Comparison of ENCODE assay signal across 8 cellular contexts in genomic region chr19:12938054-12938535, GRCh38. TPM values are rescaled to one million over a fixed set of nuclear protein-coding genes. Genes with fewer than 3 reads are reported as not detected.
DNase-seq lines count a peak whose midpoint lies in the region; ATAC-seq and TF ChIP-seq lines count a peak whose summit lies in the region.

No MANE protein-coding gene starts in this region.

- peaks cover 7% of the 10 kb centered on the region for H3K36me3 Mint-ChIP-seq in IgD-negative memory B cell
- peaks cover 20% of the 10 kb centered on the region for H3K36me3 Mint-ChIP-seq in mesothelial cell of epicardium

- peak overlapping the region; percentile 47 for H2AFZ ChIP-seq in OCI-LY7 (ENCODE audit: low read length)

- peak overlapping the region; percentile 98 for H3K4me3 ChIP-seq in OCI-LY7 (ENCODE audit: low read depth, low read length, poor library complexity, severe bottlenecking)

- H3K27ac Mint-ChIP-seq in IgD-negative memory B cell: peak overlapping the region; percentile 97 to 100 (median 98)
- H3K27ac Mint-ChIP-seq in mesothelial cell of epicardium: peak overlapping the region; percentile 96

- peaks cover 23% of the 10 kb centered on the region for H4K20me1 ChIP-seq in OCI-LY7 (ENCODE audit: insufficient read depth, low read length)

- no peaks in the 10 kb centered on the region for H3K9me2 ChIP-seq in OCI-LY7 (ENCODE audit: insufficient read depth, low read length)

- peak; percentile 82 for ATAC-seq in GM21619 (IDR thresholded peaks at IDR 0.05; ENCODE audit: unreplicated experiment)

- H3K9me3 ChIP-seq in OCI-LY7 (ENCODE audit: low read length): no peaks in the 10 kb centered on the region

- POLR2A ChIA-PET in OCI-LY7 (lab: Charles Lee): interaction anchor here (0.6 to 1.2 kb wide), 3 partner anchors 10 to 60 kb away, joined by 3 to 6 read pairs (median 4); no protein-coding TSS in a partner anchor

- DNase-seq in D341Med (ENCODE audit: low spot score) (peak; percentile 94), OCI-LY7 (ENCODE audit: low spot score) (peak; percentile 100), activated T-cell treated with anti-CD3 and anti-CD28 coated beads for 4 hours (peak; percentile 98), epidermal melanocyte (ENCODE audit: insufficient read length, low spot score) (peak; percentile 99), mesothelial cell of epicardium (ENCODE audit: low spot score in 2 of 2, unreplicated experiment in 2 of 2) (peak; percentile 96 to 99)
- DNase-seq in stimulated activated CD8-positive, alpha-beta memory T cell treated with anti-CD3 and anti-CD28 coated beads, Interleukin-15, amount 100 ng/mL, for 4 hours (ENCODE audit: low read depth in 2 of 2): peak; percentile 98 to 99

- H3K4me1 Mint-ChIP-seq in IgD-negative memory B cell (peaks cover 32 to 40% (median 32%) of the 10 kb centered on the region in 3 donors), mesothelial cell of epicardium (peaks cover 37% of the 10 kb centered on the region)

- H3K79me2 ChIP-seq in OCI-LY7 (ENCODE audit: insufficient read depth, low read depth, low read length): peaks cover 47% of the 10 kb centered on the region

- H3K27ac ChIP-seq in OCI-LY7 (ENCODE audit: low read depth, low read length, poor library complexity, severe bottlenecking): peak overlapping the region; percentile 94

- CTCF ChIA-PET in OCI-LY7 (lab: Charles Lee; ENCODE audit: unreplicated experiment): no interaction called here

- H3K4me3 Mint-ChIP-seq in IgD-negative memory B cell (peak overlapping the region; percentile 94 to 100 (median 98)), mesothelial cell of epicardium (peak overlapping the region; percentile 99)

- H3K9me3 Mint-ChIP-seq in IgD-negative memory B cell: no peaks in the 10 kb centered on the region
- H3K9me3 Mint-ChIP-seq in mesothelial cell of epicardium: no peaks in the 10 kb centered on the region

- intact Hi-C loops in OCI-LY7 (cut with micrococcal nuclease; ENCODE audit: unreplicated experiment): loop anchor here (1.0 to 5.0 kb wide), 2 partner anchors 57 to 101 kb away; partner anchors contain the start of genes DNASE2 and MAST1

- TF ChIP-seq CTCF in OCI-LY7 (conservative IDR thresholded peaks at IDR 0.05; ENCODE audit: low read length): no peak
- no peak for TF ChIP-seq CTCF in mesothelial cell of epicardium (IDR thresholded peaks at IDR 0.05; ENCODE audit: unreplicated experiment)

- H3K36me3 ChIP-seq in OCI-LY7 (ENCODE audit: insufficient read depth, low read length): peaks cover 46% of the 10 kb centered on the region

- no TSS peak for BruUV-seq in OCI-LY7 (replicated peaks; lab: Mats Ljungman, UMichigan)

- peaks cover 67% of the 10 kb centered on the region for H3K4me1 ChIP-seq in OCI-LY7 (ENCODE audit: insufficient read depth, low read length, poor library complexity, severe bottlenecking)

- H3K4me2 ChIP-seq in OCI-LY7 (ENCODE audit: low read length): peak overlapping the region; percentile 93

- H3K27me3 Mint-ChIP-seq in IgD-negative memory B cell: no peaks in the 10 kb centered on the region
- H3K27me3 Mint-ChIP-seq in mesothelial cell of epicardium (ENCODE audit: low read depth): no peaks in the 10 kb centered on the region

RNA-seq across cellular contexts. Expression of gene CALR, which starts 0.3 kb away (rescaled TPM):
- polyA plus RNA-seq in IgD-negative memory B cell: 158 TPM
- total RNA-seq in OCI-LY7 (2014; rRNA removed; shearing (Covaris generic)): 1,039 and 1,069 TPM in 2 replicates
- total RNA-seq in OCI-LY7 (2022): 398 and 581 TPM in 2 replicates
- 863 to 886 TPM (median 869 TPM) in 3 replicates for total RNA-seq in mesothelial cell of epicardium

RNA-seq across cellular contexts. Expression of gene FARSA, which starts 4.6 kb away (rescaled TPM):
- polyA plus RNA-seq in IgD-negative memory B cell: 56.8 TPM
- 96.1 and 135 TPM in 2 replicates for total RNA-seq in OCI-LY7 (2014; rRNA removed; shearing (Covaris generic))
- 90.7 and 117 TPM in 2 replicates for total RNA-seq in OCI-LY7 (2022)
- 54.5 to 58.4 TPM (median 58.3 TPM) in 3 replicates for total RNA-seq in mesothelial cell of epicardium

RNA-seq across cellular contexts. Expression of gene RAD23A, which starts 7.6 kb away (rescaled TPM):
- 132 TPM for polyA plus RNA-seq in IgD-negative memory B cell
- total RNA-seq in OCI-LY7 (2014; rRNA removed; shearing (Covaris generic)): 237 and 243 TPM in 2 replicates
- total RNA-seq in OCI-LY7 (2022) (171 and 183 TPM in 2 replicates), mesothelial cell of epicardium (78.6 to 87.4 TPM (median 80.7 TPM) in 3 replicates)

RNA-seq across cellular contexts. Expression of gene GADD45GIP1, which starts 18.9 kb away (rescaled TPM):
- 84.1 TPM for polyA plus RNA-seq in IgD-negative memory B cell
- 29.5 and 43.0 TPM in 2 replicates for total RNA-seq in OCI-LY7 (2014; rRNA removed; shearing (Covaris generic))
- 24.7 and 32.4 TPM in 2 replicates for total RNA-seq in OCI-LY7 (2022)
- total RNA-seq in mesothelial cell of epicardium: 18.7 to 19.1 TPM (median 18.8 TPM) in 3 replicates

RNA-seq across cellular contexts. Expression of gene SYCE2, which starts 19.0 kb away (rescaled TPM):
- not detected for polyA plus RNA-seq in IgD-negative memory B cell
- 6.8 and 8.7 TPM in 2 replicates for total RNA-seq in OCI-LY7 (2014; rRNA removed; shearing (Covaris generic))
- total RNA-seq in OCI-LY7 (2022): 13.8 and 14.5 TPM in 2 replicates
- total RNA-seq in mesothelial cell of epicardium: 0.86 to 0.98 TPM (median 0.97 TPM) in 3 replicates

Comparison
In these comparisons a context has a peak if more than half of its experiments do, and no peak if none do; other contexts are left out.
1. Peak in every context shown above with its lines: DNase-seq, ATAC-seq, H3K4me3 ChIP-seq and H3K27ac ChIP-seq.